ENCODE assay signal across 1 cellular context in genomic region chr20:34689486-34689885, GRCh38.
A peak's percentile ranks its signal among the peaks of the same experiment; 100 is the strongest.
TF ChIP-seq lines count a peak whose summit lies in the region.

No MANE protein-coding gene starts in this region.

TF ChIP-seq in K562, 482 proteins besides CTCF, POLR2A, EP300 and RAD21 (continued from another document and continues in another):
- no peak for TF ChIP-seq CGGBP1 (CRISPR knock-in tag; IDR thresholded peaks at IDR 0.05)
- no peak for TF ChIP-seq YBX1 (IDR thresholded peaks at IDR 0.05)
- no peak for TF ChIP-seq WHSC1 (IDR thresholded peaks at IDR 0.05; ENCODE audit: low read length)
- TF ChIP-seq NFE2 (IDR thresholded peaks at IDR 0.05; ENCODE audit: low read depth): 0 out of 2 replicates have a peak, but pooled peaks have one; percentile 19
- TF ChIP-seq ZNF780A (CRISPR knock-in tag; IDR thresholded peaks at IDR 0.05): no peak
- TF ChIP-seq E2F3 (CRISPR knock-in tag; IDR thresholded peaks at IDR 0.05): no peak
- TF ChIP-seq, protein P1, sequence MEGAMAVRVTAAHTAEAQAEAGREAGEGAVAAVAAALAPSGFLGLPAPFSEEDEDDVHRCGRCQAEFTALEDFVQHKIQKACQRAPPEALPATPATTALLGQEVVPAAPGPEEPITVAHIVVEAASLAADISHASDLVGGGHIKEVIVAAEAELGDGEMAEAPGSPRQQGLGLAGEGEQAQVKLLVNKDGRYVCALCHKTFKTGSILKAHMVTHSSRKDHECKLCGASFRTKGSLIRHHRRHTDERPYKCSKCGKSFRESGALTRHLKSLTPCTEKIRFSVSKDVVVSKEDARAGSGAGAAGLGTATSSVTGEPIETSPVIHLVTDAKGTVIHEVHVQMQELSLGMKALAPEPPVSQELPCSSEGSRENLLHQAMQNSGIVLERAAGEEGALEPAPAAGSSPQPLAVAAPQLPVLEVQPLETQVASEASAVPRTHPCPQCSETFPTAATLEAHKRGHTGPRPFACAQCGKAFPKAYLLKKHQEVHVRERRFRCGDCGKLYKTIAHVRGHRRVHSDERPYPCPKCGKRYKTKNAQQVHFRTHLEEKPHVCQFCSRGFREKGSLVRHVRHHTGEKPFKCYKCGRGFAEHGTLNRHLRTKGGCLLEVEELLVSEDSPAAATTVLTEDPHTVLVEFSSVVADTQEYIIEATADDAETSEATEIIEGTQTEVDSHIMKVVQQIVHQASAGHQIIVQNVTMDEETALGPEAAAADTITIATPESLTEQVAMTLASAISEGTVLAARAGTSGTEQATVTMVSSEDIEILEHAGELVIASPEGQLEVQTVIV (CRISPR knock-in tag; IDR thresholded peaks at IDR 0.05; ENCODE audit: borderline replicate concordance): no peak
- 0 out of 2 replicates have a peak, but pooled peaks have one; percentile 10 for TF ChIP-seq ATF7 (IDR thresholded peaks at IDR 0.05)
- TF ChIP-seq HINFP (tag; conservative IDR thresholded peaks at IDR 0.05; ENCODE audit: low read depth): no peak
- TF ChIP-seq KDM5B (IDR thresholded peaks at IDR 0.05; ENCODE audit: insufficient replicate concordance, low read depth, low read length): no peak
- no peak for TF ChIP-seq CBX2 (IDR thresholded peaks at IDR 0.05; ENCODE audit: insufficient read depth, low read length, poor library complexity, severe bottlenecking)
- TF ChIP-seq SAFB (IDR thresholded peaks at IDR 0.05; ENCODE audit: borderline replicate concordance, low read depth, low read length): no peak
- no peak for TF ChIP-seq GATA2 (CRISPR knock-in tag; IDR thresholded peaks at IDR 0.05)
- TF ChIP-seq, protein P2, sequence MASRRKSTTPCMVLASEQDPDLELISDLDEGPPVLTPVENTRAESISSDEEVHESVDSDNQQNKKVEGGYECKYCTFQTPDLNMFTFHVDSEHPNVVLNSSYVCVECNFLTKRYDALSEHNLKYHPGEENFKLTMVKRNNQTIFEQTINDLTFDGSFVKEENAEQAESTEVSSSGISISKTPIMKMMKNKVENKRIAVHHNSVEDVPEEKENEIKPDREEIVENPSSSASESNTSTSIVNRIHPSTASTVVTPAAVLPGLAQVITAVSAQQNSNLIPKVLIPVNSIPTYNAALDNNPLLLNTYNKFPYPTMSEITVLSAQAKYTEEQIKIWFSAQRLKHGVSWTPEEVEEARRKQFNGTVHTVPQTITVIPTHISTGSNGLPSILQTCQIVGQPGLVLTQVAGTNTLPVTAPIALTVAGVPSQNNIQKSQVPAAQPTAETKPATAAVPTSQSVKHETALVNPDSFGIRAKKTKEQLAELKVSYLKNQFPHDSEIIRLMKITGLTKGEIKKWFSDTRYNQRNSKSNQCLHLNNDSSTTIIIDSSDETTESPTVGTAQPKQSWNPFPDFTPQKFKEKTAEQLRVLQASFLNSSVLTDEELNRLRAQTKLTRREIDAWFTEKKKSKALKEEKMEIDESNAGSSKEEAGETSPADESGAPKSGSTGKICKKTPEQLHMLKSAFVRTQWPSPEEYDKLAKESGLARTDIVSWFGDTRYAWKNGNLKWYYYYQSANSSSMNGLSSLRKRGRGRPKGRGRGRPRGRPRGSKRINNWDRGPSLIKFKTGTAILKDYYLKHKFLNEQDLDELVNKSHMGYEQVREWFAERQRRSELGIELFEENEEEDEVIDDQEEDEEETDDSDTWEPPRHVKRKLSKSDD (conservative IDR thresholded peaks at IDR 0.05; ENCODE audit: low read length): no peak
- TF ChIP-seq SREBF1 (IDR thresholded peaks at IDR 0.05; ENCODE audit: borderline replicate concordance, low read depth, low read length): no peak
- TF ChIP-seq MCM5 (IDR thresholded peaks at IDR 0.05; ENCODE audit: low read depth): no peak
- no peak for TF ChIP-seq MBD2 (IDR thresholded peaks at IDR 0.05; ENCODE audit: borderline replicate concordance, low read depth)
- TF ChIP-seq SRSF3 (IDR thresholded peaks at IDR 0.05; ENCODE audit: insufficient read depth, low read length): no peak
- no peak for TF ChIP-seq KAT8 (IDR thresholded peaks at IDR 0.05; ENCODE audit: low read depth)
- TF ChIP-seq PML (IDR thresholded peaks at IDR 0.05; ENCODE audit: low read length): no peak
- no peak for TF ChIP-seq IRF9 (tag; IDR thresholded peaks at IDR 0.05)
- TF ChIP-seq TGIF2 (CRISPR knock-in tag; IDR thresholded peaks at IDR 0.05): no peak
- TF ChIP-seq CBX1 (IDR thresholded peaks at IDR 0.05; ENCODE audit: low read depth): 0 out of 2 replicates have a peak, but pooled peaks have one; percentile 25
- TF ChIP-seq THRA (IDR thresholded peaks at IDR 0.05): no peak
- TF ChIP-seq L3MBTL2 (IDR thresholded peaks at IDR 0.05): no peak
- TF ChIP-seq ZNF431 (CRISPR knock-in tag; IDR thresholded peaks at IDR 0.05): no peak
- TF ChIP-seq ZNF75A (CRISPR knock-in tag; IDR thresholded peaks at IDR 0.05): no peak
- no peak for TF ChIP-seq HSF4 (CRISPR knock-in tag; IDR thresholded peaks at IDR 0.05; ENCODE audit: borderline replicate concordance)
- TF ChIP-seq NUFIP1 (IDR thresholded peaks at IDR 0.05; ENCODE audit: partially characterized antibody): no peak
- no peak for TF ChIP-seq FIP1L1 (IDR thresholded peaks at IDR 0.05; ENCODE audit: low read depth, low read length, poor library complexity, severe bottlenecking)
- TF ChIP-seq USF2 (CRISPR knock-in tag; IDR thresholded peaks at IDR 0.05): no peak
- no peak for TF ChIP-seq ZBTB34 (CRISPR knock-in tag; IDR thresholded peaks at IDR 0.05)
- peak; percentile 71 for TF ChIP-seq ZNF239 (CRISPR knock-in tag; IDR thresholded peaks at IDR 0.05)
- TF ChIP-seq GTF3C2 (IDR thresholded peaks at IDR 0.05; ENCODE audit: borderline replicate concordance, extremely low read depth, insufficient read length): no peak
- TF ChIP-seq SMARCA4 (IDR thresholded peaks at IDR 0.05): peak; percentile 30; the same call in 1 of the 2 replicates
- TF ChIP-seq KHSRP (IDR thresholded peaks at IDR 0.05): no peak
- TF ChIP-seq, protein P3, sequence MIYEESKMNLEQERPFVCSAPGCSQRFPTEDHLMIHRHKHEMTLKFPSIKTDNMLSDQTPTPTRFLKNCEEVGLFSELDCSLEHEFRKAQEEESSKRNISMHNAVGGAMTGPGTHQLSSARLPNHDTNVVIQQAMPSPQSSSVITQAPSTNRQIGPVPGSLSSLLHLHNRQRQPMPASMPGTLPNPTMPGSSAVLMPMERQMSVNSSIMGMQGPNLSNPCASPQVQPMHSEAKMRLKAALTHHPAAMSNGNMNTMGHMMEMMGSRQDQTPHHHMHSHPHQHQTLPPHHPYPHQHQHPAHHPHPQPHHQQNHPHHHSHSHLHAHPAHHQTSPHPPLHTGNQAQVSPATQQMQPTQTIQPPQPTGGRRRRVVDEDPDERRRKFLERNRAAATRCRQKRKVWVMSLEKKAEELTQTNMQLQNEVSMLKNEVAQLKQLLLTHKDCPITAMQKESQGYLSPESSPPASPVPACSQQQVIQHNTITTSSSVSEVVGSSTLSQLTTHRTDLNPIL (CRISPR knock-in tag; IDR thresholded peaks at IDR 0.05): no peak
- TF ChIP-seq, protein P4, sequence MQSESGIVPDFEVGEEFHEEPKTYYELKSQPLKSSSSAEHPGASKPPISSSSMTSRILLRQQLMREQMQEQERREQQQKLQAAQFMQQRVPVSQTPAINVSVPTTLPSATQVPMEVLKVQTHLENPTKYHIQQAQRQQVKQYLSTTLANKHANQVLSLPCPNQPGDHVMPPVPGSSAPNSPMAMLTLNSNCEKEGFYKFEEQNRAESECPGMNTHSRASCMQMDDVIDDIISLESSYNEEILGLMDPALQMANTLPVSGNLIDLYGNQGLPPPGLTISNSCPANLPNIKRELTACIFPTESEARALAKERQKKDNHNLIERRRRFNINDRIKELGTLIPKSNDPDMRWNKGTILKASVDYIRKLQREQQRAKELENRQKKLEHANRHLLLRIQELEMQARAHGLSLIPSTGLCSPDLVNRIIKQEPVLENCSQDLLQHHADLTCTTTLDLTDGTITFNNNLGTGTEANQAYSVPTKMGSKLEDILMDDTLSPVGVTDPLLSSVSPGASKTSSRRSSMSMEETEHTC (IDR thresholded peaks at IDR 0.05): no peak
- TF ChIP-seq, protein P5, sequence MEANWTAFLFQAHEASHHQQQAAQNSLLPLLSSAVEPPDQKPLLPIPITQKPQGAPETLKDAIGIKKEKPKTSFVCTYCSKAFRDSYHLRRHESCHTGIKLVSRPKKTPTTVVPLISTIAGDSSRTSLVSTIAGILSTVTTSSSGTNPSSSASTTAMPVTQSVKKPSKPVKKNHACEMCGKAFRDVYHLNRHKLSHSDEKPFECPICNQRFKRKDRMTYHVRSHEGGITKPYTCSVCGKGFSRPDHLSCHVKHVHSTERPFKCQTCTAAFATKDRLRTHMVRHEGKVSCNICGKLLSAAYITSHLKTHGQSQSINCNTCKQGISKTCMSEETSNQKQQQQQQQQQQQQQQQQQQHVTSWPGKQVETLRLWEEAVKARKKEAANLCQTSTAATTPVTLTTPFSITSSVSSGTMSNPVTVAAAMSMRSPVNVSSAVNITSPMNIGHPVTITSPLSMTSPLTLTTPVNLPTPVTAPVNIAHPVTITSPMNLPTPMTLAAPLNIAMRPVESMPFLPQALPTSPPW (CRISPR knock-in tag; IDR thresholded peaks at IDR 0.05): no peak
- no peak for TF ChIP-seq NR0B1 (IDR thresholded peaks at IDR 0.05; ENCODE audit: partially characterized antibody)
- TF ChIP-seq TARDBP (IDR thresholded peaks at IDR 0.05): no peak
- 0 out of 2 replicates have a peak, but pooled peaks have one; percentile 40 for TF ChIP-seq ADNP (tag; IDR thresholded peaks at IDR 0.05)
